In the genomic region with DNA sequence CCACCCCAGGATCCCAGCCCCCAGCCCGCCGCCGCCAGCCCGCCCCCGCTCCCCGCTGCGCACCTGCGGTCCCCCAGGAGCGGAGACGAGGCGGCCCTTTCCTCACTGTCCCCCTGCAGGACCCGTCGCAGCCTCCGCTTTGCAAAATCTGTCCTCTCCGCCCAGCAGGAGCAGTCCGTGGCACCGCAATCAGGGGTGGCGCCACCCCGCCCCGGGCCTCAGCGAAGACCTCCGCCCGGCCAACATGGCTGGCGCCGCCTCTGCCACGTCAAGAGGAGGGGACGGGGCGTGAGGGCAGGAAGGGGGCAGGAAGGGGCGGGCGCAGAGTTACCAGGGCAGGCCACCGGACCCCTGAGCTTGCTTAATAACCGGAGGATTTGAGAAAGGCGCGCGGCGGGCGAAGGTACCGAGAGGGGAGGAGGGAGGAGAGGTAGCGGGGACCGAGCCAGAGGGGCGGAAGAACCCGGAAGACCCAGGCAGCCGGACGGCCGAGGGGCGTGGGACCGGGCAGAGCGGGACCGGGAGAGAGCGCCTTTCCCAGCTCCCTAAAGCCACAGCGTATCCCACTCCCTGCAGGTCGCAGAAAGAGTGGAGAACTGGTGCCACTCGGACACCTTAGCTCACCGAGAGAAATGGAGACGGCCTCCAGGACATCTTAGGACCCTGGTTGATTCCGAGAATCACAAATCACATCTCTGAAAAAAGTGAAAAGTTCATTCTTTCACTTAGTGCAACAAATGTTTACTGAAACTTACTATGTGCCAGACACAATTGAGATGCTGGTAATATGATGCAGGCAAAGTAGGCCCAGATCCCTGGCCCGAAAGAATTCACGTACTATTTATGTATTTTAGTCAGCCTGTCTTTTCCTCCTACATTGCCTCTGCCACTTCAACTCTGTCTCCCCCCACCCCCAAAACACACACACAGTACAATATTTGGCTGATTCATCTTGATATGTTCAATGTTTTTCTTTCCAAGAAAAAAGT, we compare ENCODE assay signal across 8 cellular contexts. TPM values are rescaled to one million over a fixed set of nuclear protein-coding genes. Genes with fewer than 3 reads are reported as not detected.
DNase-seq lines count a peak whose midpoint lies in the region; ATAC-seq, FAIRE-seq and TF ChIP-seq lines count a peak whose summit lies in the region.

A gene (minus strand): TSS at position 267 of the 989 bp plus-strand sequence. CDS start 7,117 bp downstream, outside the sequence.

- no peaks in the 10 kb centered on the region for H3K9me3 Mint-ChIP-seq in T-helper 1 cell treated with Interleukin-12 subunit alpha and Interleukin-12 subunit beta and Interleukin-4 antibody, amounts not matched to agents 30 μg/mL and 1 μg/mL, for 36 hours

- peaks cover 5% of the 10 kb centered on the region for H3K36me3 Mint-ChIP-seq in T-helper 1 cell treated with Interleukin-12 subunit alpha and Interleukin-12 subunit beta and Interleukin-4 antibody, amounts not matched to agents 30 μg/mL and 1 μg/mL, for 36 hours (ENCODE audit: low read depth)

- peak within 1 kb of the TSS; percentile 97 for H3K27ac Mint-ChIP-seq in T-helper 1 cell treated with Interleukin-12 subunit alpha and Interleukin-12 subunit beta and Interleukin-4 antibody, amounts not matched to agents 30 μg/mL and 1 μg/mL, for 36 hours

- TF ChIP-seq POLR2A in GM15510 (IDR thresholded peaks at IDR 0.05; ENCODE audit: borderline replicate concordance, extremely low read depth, insufficient read length) = peak; percentile 81

- H3K4me3 Mint-ChIP-seq in T-helper 1 cell treated with Interleukin-12 subunit alpha and Interleukin-12 subunit beta and Interleukin-4 antibody, amounts not matched to agents 30 μg/mL and 1 μg/mL, for 36 hours = peak within 1 kb of the TSS; percentile 96

- intact Hi-C loops in left ventricle myocardium superior (cut with micrococcal nuclease) = no loop called here

- peak; percentile 84 for FAIRE-seq in urothelium cell line (lab: Jason Lieb, UNC)

- DNase-seq in NCI-H146 treated with DMSO at 0.1 percent for 48 hours (lab: John Stamatoyannopoulos, UW; ENCODE audit: unreplicated experiment) (peak; percentile 74), amniotic stem cell (lab: John Stamatoyannopoulos, UW) (peak; percentile 53), left ventricle myocardium superior (peak; percentile 95), pulmonary artery endothelial cell (ENCODE audit: low read depth, low spot score) (peak; percentile 70), urothelium cell line (ENCODE audit: low spot score) (peak; percentile 85)

- ATAC-seq in HG02884 (IDR thresholded peaks at IDR 0.05; ENCODE audit: unreplicated experiment) = peak; percentile 88
- peak; percentile 99 for ATAC-seq in left ventricle myocardium superior

- no peaks in the 10 kb centered on the region for H3K27me3 Mint-ChIP-seq in T-helper 1 cell treated with Interleukin-12 subunit alpha and Interleukin-12 subunit beta and Interleukin-4 antibody, amounts not matched to agents 30 μg/mL and 1 μg/mL, for 36 hours (ENCODE audit: low read depth)

- peaks cover 32% of the 10 kb centered on the region for H3K4me1 Mint-ChIP-seq in T-helper 1 cell treated with Interleukin-12 subunit alpha and Interleukin-12 subunit beta and Interleukin-4 antibody, amounts not matched to agents 30 μg/mL and 1 μg/mL, for 36 hours (ENCODE audit: low read depth)

RNA-seq across cellular contexts. Expression of the gene that starts here (rescaled TPM):
- total RNA-seq in left ventricle myocardium superior (85.5 TPM), pulmonary artery endothelial cell (311 and 339 TPM in 2 replicates)

Comparison
In these comparisons a context has a peak if more than half of its experiments do, and no peak if none do; other contexts are left out.
1. Peak in every context shown above with its lines: DNase-seq and ATAC-seq.